Comparison of ENCODE assay signal across 1 cellular context in genomic region chr1:32487182-32487581, GRCh38.
TF ChIP-seq lines count a peak whose summit lies in the region.

No MANE protein-coding gene starts in this region.

TF ChIP-seq in GM23338, 12 proteins besides CTCF, POLR2A, EP300 and RAD21 (continued from another document):
- TF ChIP-seq, protein P1, sequence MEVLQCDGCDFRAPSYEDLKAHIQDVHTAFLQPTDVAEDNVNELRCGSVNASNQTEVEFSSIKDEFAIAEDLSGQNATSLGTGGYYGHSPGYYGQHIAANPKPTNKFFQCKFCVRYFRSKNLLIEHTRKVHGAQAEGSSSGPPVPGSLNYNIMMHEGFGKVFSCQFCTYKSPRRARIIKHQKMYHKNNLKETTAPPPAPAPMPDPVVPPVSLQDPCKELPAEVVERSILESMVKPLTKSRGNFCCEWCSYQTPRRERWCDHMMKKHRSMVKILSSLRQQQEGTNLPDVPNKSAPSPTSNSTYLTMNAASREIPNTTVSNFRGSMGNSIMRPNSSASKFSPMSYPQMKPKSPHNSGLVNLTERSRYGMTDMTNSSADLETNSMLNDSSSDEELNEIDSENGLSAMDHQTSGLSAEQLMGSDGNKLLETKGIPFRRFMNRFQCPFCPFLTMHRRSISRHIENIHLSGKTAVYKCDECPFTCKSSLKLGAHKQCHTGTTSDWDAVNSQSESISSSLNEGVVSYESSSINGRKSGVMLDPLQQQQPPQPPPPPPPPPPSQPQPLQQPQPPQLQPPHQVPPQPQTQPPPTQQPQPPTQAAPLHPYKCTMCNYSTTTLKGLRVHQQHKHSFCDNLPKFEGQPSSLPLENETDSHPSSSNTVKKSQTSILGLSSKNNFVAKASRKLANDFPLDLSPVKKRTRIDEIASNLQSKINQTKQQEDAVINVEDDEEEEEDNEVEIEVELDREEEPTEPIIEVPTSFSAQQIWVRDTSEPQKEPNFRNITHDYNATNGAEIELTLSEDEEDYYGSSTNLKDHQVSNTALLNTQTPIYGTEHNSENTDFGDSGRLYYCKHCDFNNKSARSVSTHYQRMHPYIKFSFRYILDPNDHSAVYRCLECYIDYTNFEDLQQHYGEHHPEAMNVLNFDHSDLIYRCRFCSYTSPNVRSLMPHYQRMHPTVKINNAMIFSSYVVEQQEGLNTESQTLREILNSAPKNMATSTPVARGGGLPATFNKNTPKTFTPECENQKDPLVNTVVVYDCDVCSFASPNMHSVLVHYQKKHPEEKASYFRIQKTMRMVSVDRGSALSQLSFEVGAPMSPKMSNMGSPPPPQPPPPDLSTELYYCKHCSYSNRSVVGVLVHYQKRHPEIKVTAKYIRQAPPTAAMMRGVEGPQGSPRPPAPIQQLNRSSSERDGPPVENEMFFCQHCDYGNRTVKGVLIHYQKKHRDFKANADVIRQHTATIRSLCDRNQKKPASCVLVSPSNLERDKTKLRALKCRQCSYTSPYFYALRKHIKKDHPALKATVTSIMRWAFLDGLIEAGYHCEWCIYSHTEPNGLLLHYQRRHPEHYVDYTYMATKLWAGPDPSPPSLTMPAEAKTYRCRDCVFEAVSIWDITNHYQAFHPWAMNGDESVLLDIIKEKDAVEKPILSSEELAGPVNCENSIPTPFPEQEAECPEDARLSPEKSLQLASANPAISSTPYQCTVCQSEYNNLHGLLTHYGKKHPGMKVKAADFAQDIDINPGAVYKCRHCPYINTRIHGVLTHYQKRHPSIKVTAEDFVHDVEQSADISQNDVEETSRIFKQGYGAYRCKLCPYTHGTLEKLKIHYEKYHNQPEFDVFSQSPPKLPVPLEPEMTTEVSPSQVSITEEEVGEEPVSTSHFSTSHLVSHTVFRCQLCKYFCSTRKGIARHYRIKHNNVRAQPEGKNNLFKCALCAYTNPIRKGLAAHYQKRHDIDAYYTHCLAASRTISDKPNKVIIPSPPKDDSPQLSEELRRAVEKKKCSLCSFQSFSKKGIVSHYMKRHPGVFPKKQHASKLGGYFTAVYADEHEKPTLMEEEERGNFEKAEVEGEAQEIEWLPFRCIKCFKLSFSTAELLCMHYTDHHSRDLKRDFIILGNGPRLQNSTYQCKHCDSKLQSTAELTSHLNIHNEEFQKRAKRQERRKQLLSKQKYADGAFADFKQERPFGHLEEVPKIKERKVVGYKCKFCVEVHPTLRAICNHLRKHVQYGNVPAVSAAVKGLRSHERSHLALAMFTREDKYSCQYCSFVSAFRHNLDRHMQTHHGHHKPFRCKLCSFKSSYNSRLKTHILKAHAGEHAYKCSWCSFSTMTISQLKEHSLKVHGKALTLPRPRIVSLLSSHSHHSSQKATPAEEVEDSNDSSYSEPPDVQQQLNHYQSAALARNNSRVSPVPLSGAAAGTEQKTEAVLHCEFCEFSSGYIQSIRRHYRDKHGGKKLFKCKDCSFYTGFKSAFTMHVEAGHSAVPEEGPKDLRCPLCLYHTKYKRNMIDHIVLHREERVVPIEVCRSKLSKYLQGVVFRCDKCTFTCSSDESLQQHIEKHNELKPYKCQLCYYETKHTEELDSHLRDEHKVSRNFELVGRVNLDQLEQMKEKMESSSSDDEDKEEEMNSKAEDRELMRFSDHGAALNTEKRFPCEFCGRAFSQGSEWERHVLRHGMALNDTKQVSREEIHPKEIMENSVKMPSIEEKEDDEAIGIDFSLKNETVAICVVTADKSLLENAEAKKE (CRISPR knock-in tag; IDR thresholded peaks at IDR 0.05) = no peak
- TF ChIP-seq EZH2 (IDR thresholded peaks at IDR 0.05; ENCODE audit: low read depth, unreplicated experiment) = no peak
